ENCODE assay signal across 9 cellular contexts in genomic region chr20:41318271-41318649, GRCh38. TPM values are rescaled to one million over a fixed set of nuclear protein-coding genes. Genes with fewer than 3 reads are reported as not detected.
DNase-seq lines count a peak whose midpoint lies in the region; ATAC-seq, FAIRE-seq and TF ChIP-seq lines count a peak whose summit lies in the region.
"Had no signal": no experiment of that assay in that cellular context is flagged by ENCODE, and none has a peak within 500 bp of the region (broad histone marks: within the 10 kb centered on the region; RNA-seq: fewer than 3 reads in every experiment).

No MANE protein-coding gene starts in this region.

- H3K79me2 ChIP-seq in keratinocyte (ENCODE audit: control insufficient read depth, insufficient read depth, low read length) = peaks cover 28% of the 10 kb centered on the region

- no peaks in the 10 kb centered on the region for H3K9me1 ChIP-seq in keratinocyte (ENCODE audit: control insufficient read depth, extremely low read depth, insufficient read depth, low read length)

- H3K36me3 ChIP-seq in keratinocyte (ENCODE audit: control insufficient read depth in 2 of 2, extremely low read depth in 1 of 2, insufficient read depth in 2 of 2, low read length in 2 of 2) = no peaks in the 10 kb centered on the region
- no peaks in the 10 kb centered on the region for H3K36me3 ChIP-seq in subcutaneous abdominal adipose tissue (ENCODE audit: control insufficient read depth in 5 of 5, insufficient read depth in 5 of 5, low read length in 5 of 5)

- H3K4me2 ChIP-seq in keratinocyte (ENCODE audit: control insufficient read depth, extremely low read depth, insufficient read depth, low read depth, low read length) = peak overlapping the region; percentile 63

- no peaks in the 10 kb centered on the region for H3K9me3 Mint-ChIP-seq in T-helper 2 cell treated with Interferon-gamma antibody and Interleukin-4, amounts not matched to agents 5 μg/mL and 100 μg/mL, for 36 hours
- no peaks in the 10 kb centered on the region for H3K9me3 Mint-ChIP-seq in activated CD8-positive, alpha-beta T cell treated with anti-CD3 and anti-CD28 coated beads for 36 hours

- H2AFZ ChIP-seq in keratinocyte (ENCODE audit: control insufficient read depth, low read length) = peak overlapping the region; percentile 48

- H3K27me3 Mint-ChIP-seq in T-helper 2 cell treated with Interferon-gamma antibody and Interleukin-4, amounts not matched to agents 5 μg/mL and 100 μg/mL, for 36 hours (ENCODE audit: low read depth) = peaks cover 7% of the 10 kb centered on the region
- H3K27me3 Mint-ChIP-seq in activated CD8-positive, alpha-beta T cell treated with anti-CD3 and anti-CD28 coated beads for 36 hours = no peaks in the 10 kb centered on the region

- no peaks in the 10 kb centered on the region for H3K27me3 ChIP-seq in keratinocyte (ENCODE audit: control insufficient read depth, extremely low read depth, insufficient read depth, low read length)
- H3K27me3 ChIP-seq in subcutaneous abdominal adipose tissue (ENCODE audit: control insufficient read depth in 5 of 5, insufficient read depth in 4 of 5, low read length in 5 of 5) = no peaks in the 10 kb centered on the region

- H3K4me3 ChIP-seq in keratinocyte (ENCODE audit: control insufficient read depth in 2 of 3, extremely low read depth in 1 of 3, insufficient read depth in 2 of 3, low read depth in 1 of 3, low read length in 3 of 3) (peak overlapping the region; percentile 25 to 81 (median 53)), subcutaneous abdominal adipose tissue (ENCODE audit: low read depth in 1 of 5, low read length in 5 of 5) (peak overlapping the region in 4 of 5 donors; percentile 75 to 93 (median 82))

- CTCF ChIA-PET in activated CD8-positive, alpha-beta T cell treated with anti-CD3 and anti-CD28 coated beads for 36 hours (lab: Charles Lee) = interaction anchor here (0.8 to 1.0 kb wide), 2 partner anchors 21 to 223 kb away, joined by 3 to 5 read pairs; no protein-coding TSS in a partner anchor

- H3K9ac ChIP-seq in keratinocyte (ENCODE audit: control insufficient read depth, extremely low read depth, insufficient read depth, low read length) = peak overlapping the region; percentile 48
- peak overlapping the region in 1 of 5 donors; percentile 64 for H3K9ac ChIP-seq in subcutaneous abdominal adipose tissue (ENCODE audit: low read length in 5 of 5)

- POLR2A ChIA-PET in activated CD8-positive, alpha-beta T cell treated with anti-CD3 and anti-CD28 coated beads for 36 hours (lab: Charles Lee) = interaction anchor here (0.7 to 1.8 kb wide), 2 partner anchors 11 to 162 kb away, joined by 3 to 7 read pairs; no protein-coding TSS in a partner anchor

- dilution Hi-C loops in keratinocyte (cut with MboI; ENCODE audit: extremely low pct_ligation_motif_present, low sequenced_read_pairs) = no loop called here

- H3K27ac Mint-ChIP-seq in T-helper 2 cell treated with Interferon-gamma antibody and Interleukin-4, amounts not matched to agents 5 μg/mL and 100 μg/mL, for 36 hours = no peak overlapping the region
- peak overlapping the region; percentile 61 for H3K27ac Mint-ChIP-seq in activated CD8-positive, alpha-beta T cell treated with anti-CD3 and anti-CD28 coated beads for 36 hours

- no peak for FAIRE-seq in keratinocyte (lab: Jason Lieb, UNC)
- FAIRE-seq: G401.6 had no signal

- peaks cover 15% of the 10 kb centered on the region for H3K4me1 ChIP-seq in keratinocyte (ENCODE audit: control insufficient read depth, extremely low read depth, insufficient read depth, low read length)
- H3K4me1 ChIP-seq in subcutaneous abdominal adipose tissue (ENCODE audit: control insufficient read depth in 5 of 5, insufficient read depth in 5 of 5, low read length in 5 of 5) = peaks cover 2 to 39% (median 17%) of the 10 kb centered on the region in 5 donors

- peaks cover 26% of the 10 kb centered on the region for H3K4me1 Mint-ChIP-seq in T-helper 2 cell treated with Interferon-gamma antibody and Interleukin-4, amounts not matched to agents 5 μg/mL and 100 μg/mL, for 36 hours (ENCODE audit: low read depth)
- H3K4me1 Mint-ChIP-seq in activated CD8-positive, alpha-beta T cell treated with anti-CD3 and anti-CD28 coated beads for 36 hours (ENCODE audit: low read depth) = peaks cover 31% of the 10 kb centered on the region

- no peak overlapping the region for H3K27ac ChIP-seq in keratinocyte (ENCODE audit: control insufficient read depth, insufficient read depth, low read length)
- no peak overlapping the region for H3K27ac ChIP-seq in subcutaneous abdominal adipose tissue (ENCODE audit: low read depth, low read length)

- H4K20me1 ChIP-seq in keratinocyte (ENCODE audit: control insufficient read depth, extremely low read depth, insufficient read depth, low read length) = no peaks in the 10 kb centered on the region

- DNase-seq in T-helper 2 cell treated with Interferon-gamma antibody and Interleukin-4, amounts not matched to agents 5 μg/mL and 100 μg/mL, for 36 hours (ENCODE audit: low spot score) = no peak
- DNase-seq in T-helper 2 cell = no peak
- DNase-seq in activated CD8-positive, alpha-beta T cell treated with anti-CD3 and anti-CD28 coated beads for 36 hours = no peak
- DNase-seq in keratinocyte (ENCODE audit: low read depth, low spot score) = no peak
- no peak for DNase-seq in AG20443 (ENCODE audit: low spot score)
- DNase-seq in COLO668 (lab: John Stamatoyannopoulos, UW; ENCODE audit: unreplicated experiment) = no peak
- DNase-seq in posterior vena cava (ENCODE audit: low spot score) = no peak

- H3K9me3 ChIP-seq in keratinocyte (ENCODE audit: control insufficient read depth, low read depth, low read length) (no peaks in the 10 kb centered on the region), subcutaneous abdominal adipose tissue (ENCODE audit: control insufficient read depth in 5 of 5, low read length in 5 of 5) (no peaks in the 10 kb centered on the region)

- no peak for TF ChIP-seq CTCF in activated CD8-positive, alpha-beta T cell treated with anti-CD3 and anti-CD28 coated beads for 36 hours (IDR thresholded peaks at IDR 0.05)
- TF ChIP-seq CTCF in keratinocyte (optimal IDR thresholded peaks at IDR 0.05 in 1 of 3, IDR thresholded peaks at IDR 0.05 in 1 of 3, conservative IDR thresholded peaks at IDR 0.05 in 1 of 3; ENCODE audit: extremely low read depth in 1 of 3, insufficient read depth in 2 of 3, low read length in 3 of 3) = no peak

- no peak for ATAC-seq in activated CD8-positive, alpha-beta T cell treated with anti-CD3 and anti-CD28 coated beads for 36 hours

- intact Hi-C loops in activated CD8-positive, alpha-beta T cell treated with anti-CD3 and anti-CD28 coated beads for 36 hours (cut with micrococcal nuclease) = no loop called here
- intact Hi-C loops in posterior vena cava (cut with DNase I) = loop anchor here (5.0 to 10.0 kb wide), 2 partner anchors 71 to 73 kb away; no protein-coding TSS in a partner anchor

- peak overlapping the region; percentile 70 for H3K4me3 Mint-ChIP-seq in T-helper 2 cell treated with Interferon-gamma antibody and Interleukin-4, amounts not matched to agents 5 μg/mL and 100 μg/mL, for 36 hours
- H3K4me3 Mint-ChIP-seq in activated CD8-positive, alpha-beta T cell treated with anti-CD3 and anti-CD28 coated beads for 36 hours = peak overlapping the region; percentile 50

- H3K36me3 Mint-ChIP-seq in T-helper 2 cell treated with Interferon-gamma antibody and Interleukin-4, amounts not matched to agents 5 μg/mL and 100 μg/mL, for 36 hours (ENCODE audit: low read depth) = no peaks in the 10 kb centered on the region
- H3K36me3 Mint-ChIP-seq in activated CD8-positive, alpha-beta T cell treated with anti-CD3 and anti-CD28 coated beads for 36 hours (ENCODE audit: low read depth) = no peaks in the 10 kb centered on the region

RNA-seq across cellular contexts. Expression of gene ZHX3, which starts 0.7 kb away (rescaled TPM):
- total RNA-seq in activated CD8-positive, alpha-beta T cell treated with anti-CD3 and anti-CD28 coated beads for 36 hours = 10 to 100 TPM; 14.1 to 14.2 TPM
- 12.6 to 19.6 TPM (median 16.5 TPM) in 3 replicates for polyA plus RNA-seq in keratinocyte
- 7.5 TPM for polyA plus RNA-seq in keratinocyte (2011; ENCODE audit: low read depth)
- polyA plus RNA-seq in keratinocyte (2011; cell fraction: cytosol; rRNA removed) = 17.2 and 21.0 TPM in 2 replicates
- 30.8 and 35.5 TPM in 2 replicates for polyA plus RNA-seq in keratinocyte (2011; cell fraction: nucleus; rRNA removed)
- 6.7 and 16.3 TPM in 2 replicates for polyA plus RNA-seq in keratinocyte (2012; ENCODE audit: low replicate concordance)
- polyA minus RNA-seq in keratinocyte = 33.7 to 81.9 TPM (median 44.3 TPM) in 3 replicates
- polyA minus RNA-seq in keratinocyte (2011; cell fraction: cytosol; rRNA and poly(A)+ RNA removed) = 21.5 TPM
- 14.6 and 35.0 TPM in 2 replicates for polyA minus RNA-seq in keratinocyte (2011; cell fraction: nucleus; rRNA and poly(A)+ RNA removed)
- 10 to 100 TPM; 88.2 to 92.9 TPM for total RNA-seq in posterior vena cava

RNA-seq across cellular contexts. Expression of gene LPIN3, which starts 22.4 kb away (rescaled TPM):
- under 1 TPM; 0.86 to 0.87 TPM for total RNA-seq in activated CD8-positive, alpha-beta T cell treated with anti-CD3 and anti-CD28 coated beads for 36 hours
- polyA plus RNA-seq in keratinocyte = 15.6 to 32.4 TPM (median 18.1 TPM) in 3 replicates
- 6.8 TPM for polyA plus RNA-seq in keratinocyte (2011; ENCODE audit: low read depth)
- polyA plus RNA-seq in keratinocyte (2011; cell fraction: cytosol; rRNA removed) = 5.0 and 6.8 TPM in 2 replicates
- 99.7 and 132 TPM in 2 replicates for polyA plus RNA-seq in keratinocyte (2011; cell fraction: nucleus; rRNA removed)
- 12.8 and 16.4 TPM in 2 replicates for polyA plus RNA-seq in keratinocyte (2012; ENCODE audit: low replicate concordance)
- polyA minus RNA-seq in keratinocyte = 24.5 to 32.6 TPM (median 26.3 TPM) in 3 replicates
- 6.7 TPM for polyA minus RNA-seq in keratinocyte (2011; cell fraction: cytosol; rRNA and poly(A)+ RNA removed)
- 30.2 and 32.1 TPM in 2 replicates for polyA minus RNA-seq in keratinocyte (2011; cell fraction: nucleus; rRNA and poly(A)+ RNA removed)
- 10 to 100 TPM; 12.7 to 17.6 TPM for total RNA-seq in posterior vena cava

RNA-seq across cellular contexts. Expression of gene EMILIN3, which starts 48.4 kb away (rescaled TPM):
- total RNA-seq in activated CD8-positive, alpha-beta T cell treated with anti-CD3 and anti-CD28 coated beads for 36 hours = not detected
- not detected in 3 replicates for polyA plus RNA-seq in keratinocyte
- not detected for polyA plus RNA-seq in keratinocyte (2011; ENCODE audit: low read depth)
- polyA plus RNA-seq in keratinocyte (2011; cell fraction: cytosol; rRNA removed) = not detected in 2 replicates
- polyA plus RNA-seq in keratinocyte (2011; cell fraction: nucleus; rRNA removed) = not detected in 2 replicates
- 0.07 TPM in 1 of 2 replicates, not detected in the other for polyA plus RNA-seq in keratinocyte (2012; ENCODE audit: low replicate concordance)
- polyA minus RNA-seq in keratinocyte = not detected in 3 replicates
- polyA minus RNA-seq in keratinocyte (2011; cell fraction: cytosol; rRNA and poly(A)+ RNA removed) = not detected
- polyA minus RNA-seq in keratinocyte (2011; cell fraction: nucleus; rRNA and poly(A)+ RNA removed) = not detected in 2 replicates
- 1 to 10 TPM; 1.4 to 2.3 TPM for total RNA-seq in posterior vena cava

Comparison
In these comparisons a context has a peak if more than half of its experiments do, and no peak if none do; other contexts are left out.
1. RNA of gene ZHX3, which starts 0.7 kb away (total RNA-seq): 88.2 to 92.9 TPM in posterior vena cava; 14.1 to 14.2 TPM in activated CD8-positive, alpha-beta T cell treated with anti-CD3 and anti-CD28 coated beads for 36 hours; every median in the first group is over 4 times any median in the second.
2. RNA of gene LPIN3, which starts 22.4 kb away (total RNA-seq): 12.7 to 17.6 TPM in posterior vena cava; 0.86 to 0.87 TPM in activated CD8-positive, alpha-beta T cell treated with anti-CD3 and anti-CD28 coated beads for 36 hours; every median in the first group is over 4 times any median in the second.